14 cellular contexts compared by ENCODE assay signal in the genomic region with DNA sequence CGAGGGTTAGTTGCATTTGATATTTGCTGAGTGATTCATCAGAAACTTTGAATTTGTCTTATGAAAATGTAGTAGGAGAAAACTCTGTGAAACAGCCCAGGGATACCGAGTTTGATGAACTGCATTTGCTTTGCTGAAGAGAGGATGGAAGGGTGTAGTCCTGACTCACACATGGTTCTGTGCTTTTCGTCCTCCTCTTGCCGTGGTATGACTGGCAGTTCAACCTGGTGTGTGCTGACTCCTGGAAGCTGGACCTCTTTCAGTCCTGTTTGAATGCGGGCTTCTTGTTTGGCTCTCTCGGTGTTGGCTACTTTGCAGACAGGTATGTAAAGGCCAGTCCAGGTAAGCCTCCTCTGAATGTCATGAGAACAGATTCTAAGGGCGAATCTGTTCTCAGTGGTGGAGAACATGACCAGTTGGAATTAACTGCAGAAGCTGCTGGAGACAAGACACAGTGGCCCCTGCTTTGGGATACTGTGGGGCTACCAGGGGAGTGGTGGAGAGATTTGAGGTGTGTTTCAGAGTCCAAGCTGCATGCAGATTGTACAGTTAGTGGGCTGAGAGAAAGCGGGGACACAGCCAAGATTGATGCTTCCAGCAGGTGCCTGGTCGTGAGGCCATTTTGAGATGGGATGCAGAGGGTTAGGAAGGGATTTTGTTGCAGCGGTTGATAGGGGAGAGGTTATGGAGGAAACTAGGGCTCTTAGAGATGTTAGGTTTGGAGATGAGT. TPM values are rescaled to one million over a fixed set of nuclear protein-coding genes. Genes with fewer than 3 reads are reported as not detected.
DNase-seq lines count a peak whose midpoint lies in the region; ATAC-seq and TF ChIP-seq lines count a peak whose summit lies in the region.
"Had no signal": no experiment of that assay in that cellular context is flagged by ENCODE, and none has a peak within 500 bp of the region (broad histone marks: within the 10 kb centered on the region; RNA-seq: fewer than 3 reads in every experiment).

No MANE protein-coding gene starts in this region.

- no peak for TF ChIP-seq POLR2A in spleen (IDR thresholded peaks at IDR 0.05)

- no peak for DNase-seq in activated T-cell treated with anti-CD3 and anti-CD28 coated beads, Interleukin-2, amount 50 U/mL, for 4 hours
- DNase-seq in activated T-cell treated with anti-CD3 and anti-CD28 coated beads, Interleukin-2, amount 50 U/mL, for 72 hours, result no peak
- DNase-seq in GM10266 (ENCODE audit: extremely low spot score) (peak; percentile 7), endothelial cell (ENCODE audit: low spot score) (no peak), spleen (peak; percentile 12), pons (ENCODE audit: low spot score) (no peak)
- DNase-seq: C1 segment of cervical spinal cord, NCI-H1105, NCI-H2081, NCI-H2171 treated with DMSO at 0.1 percent for 48 hours, NCI-H446 treated with DMSO at 0.1 percent for 48 hours, Peyer's patch had no signal

- H3K4me3 ChIP-seq in spleen, result no peak overlapping the region
- H3K4me3 ChIP-seq: K562, Peyer's patch had no signal

- TF ChIP-seq CTCF in GM10266 (IDR thresholded peaks at IDR 0.05; ENCODE audit: control insufficient read depth, insufficient read depth, low read depth, missing control alignments) (no peak), endothelial cell (IDR thresholded peaks at IDR 0.05; ENCODE audit: unreplicated experiment) (no peak), spleen (IDR thresholded peaks at IDR 0.05 in 8 of 11, conservative IDR thresholded peaks at IDR 0.05 in 3 of 11) (no peak)

- H3K36me3 ChIP-seq in spleen, result peaks cover 0 to 6% (median 0%) of the 10 kb centered on the region in 6 donors
- H3K36me3 ChIP-seq: Peyer's patch had no signal

- no peaks in the 10 kb centered on the region for H3K9me3 ChIP-seq in spleen
- H3K9me3 ChIP-seq: Peyer's patch had no signal

- no peak overlapping the region for H3K27ac ChIP-seq in spleen
- H3K27ac ChIP-seq: Peyer's patch had no signal

- peak overlapping the region; percentile 2 for H3K4me3 Mint-ChIP-seq in activated T-cell treated with anti-CD3 and anti-CD28 coated beads, Interleukin-2, amount 50 U/mL, for 4 hours
- no peak overlapping the region for H3K4me3 Mint-ChIP-seq in activated T-cell treated with anti-CD3 and anti-CD28 coated beads, Interleukin-2, amount 50 U/mL, for 72 hours
- no peak overlapping the region for H3K4me3 Mint-ChIP-seq in endothelial cell (ENCODE audit: unreplicated experiment)

- no peak overlapping the region for H3K27ac Mint-ChIP-seq in activated T-cell treated with anti-CD3 and anti-CD28 coated beads, Interleukin-2, amount 50 U/mL, for 72 hours
- peak overlapping the region; percentile 33 for H3K27ac Mint-ChIP-seq in endothelial cell (ENCODE audit: unreplicated experiment)

- WGBS in spleen, 5 donors, result 87 to 95% (median 93%) methylated on average over 10 of the region's 10 CpGs

- no peaks in the 10 kb centered on the region for H3K9me3 Mint-ChIP-seq in activated T-cell treated with anti-CD3 and anti-CD28 coated beads, Interleukin-2, amount 50 U/mL, for 4 hours
- no peaks in the 10 kb centered on the region for H3K9me3 Mint-ChIP-seq in activated T-cell treated with anti-CD3 and anti-CD28 coated beads, Interleukin-2, amount 50 U/mL, for 72 hours
- no peaks in the 10 kb centered on the region for H3K9me3 Mint-ChIP-seq in endothelial cell (ENCODE audit: unreplicated experiment)

- intact Hi-C loops in spleen (cut with DNase I; ENCODE audit: low total_unique reads), result loop anchor here (10.0 kb wide), 1 partner anchor 405 kb away; no protein-coding TSS in a partner anchor

- H3K4me1 ChIP-seq in spleen, result no peaks in the 10 kb centered on the region

- no peaks in the 10 kb centered on the region for H3K27me3 ChIP-seq in spleen (replicated peaks in 1 of 7)
- H3K27me3 ChIP-seq: Peyer's patch had no signal

- H3K4me1 Mint-ChIP-seq in activated T-cell treated with anti-CD3 and anti-CD28 coated beads, Interleukin-2, amount 50 U/mL, for 4 hours (ENCODE audit: low read depth), result peaks cover 3% of the 10 kb centered on the region
- H3K4me1 Mint-ChIP-seq in activated T-cell treated with anti-CD3 and anti-CD28 coated beads, Interleukin-2, amount 50 U/mL, for 72 hours (ENCODE audit: low read depth), result peaks cover 7% of the 10 kb centered on the region
- peaks cover 5% of the 10 kb centered on the region for H3K4me1 Mint-ChIP-seq in endothelial cell (ENCODE audit: unreplicated experiment)

- H3K36me3 Mint-ChIP-seq in activated T-cell treated with anti-CD3 and anti-CD28 coated beads, Interleukin-2, amount 50 U/mL, for 4 hours (ENCODE audit: insufficient read depth), result no peaks in the 10 kb centered on the region
- no peaks in the 10 kb centered on the region for H3K36me3 Mint-ChIP-seq in activated T-cell treated with anti-CD3 and anti-CD28 coated beads, Interleukin-2, amount 50 U/mL, for 72 hours (ENCODE audit: insufficient read depth in 2 of 2)
- peaks cover 6% of the 10 kb centered on the region for H3K36me3 Mint-ChIP-seq in endothelial cell (ENCODE audit: low read depth, unreplicated experiment)

- H3K27me3 Mint-ChIP-seq in activated T-cell treated with anti-CD3 and anti-CD28 coated beads, Interleukin-2, amount 50 U/mL, for 4 hours (ENCODE audit: low read depth), result no peaks in the 10 kb centered on the region
- H3K27me3 Mint-ChIP-seq in activated T-cell treated with anti-CD3 and anti-CD28 coated beads, Interleukin-2, amount 50 U/mL, for 72 hours (ENCODE audit: low read depth), result no peaks in the 10 kb centered on the region
- H3K27me3 Mint-ChIP-seq in endothelial cell (ENCODE audit: unreplicated experiment), result peaks cover 6% of the 10 kb centered on the region

- no peak for ATAC-seq in activated T-cell treated with anti-CD3 and anti-CD28 coated beads, Interleukin-2, amount 50 U/mL, for 4 hours
- ATAC-seq in activated T-cell treated with anti-CD3 and anti-CD28 coated beads, Interleukin-2, amount 50 U/mL, for 72 hours (replicated peaks in 1 of 2), result no peak
- ATAC-seq in GM18520 (IDR thresholded peaks at IDR 0.05; ENCODE audit: unreplicated experiment), result no peak
- ATAC-seq: K562 had no signal

RNA-seq across cellular contexts. Expression of a gene that starts 8.4 kb away (rescaled TPM):
- total RNA-seq in activated T-cell treated with anti-CD3 and anti-CD28 coated beads, Interleukin-2, amount 50 U/mL, for 4 hours, result 1 to 10 TPM; 1.7 to 7.0 (median 4.3) TPM
- 1 to 10 TPM; 1.5 to 2.4 TPM for total RNA-seq in activated T-cell treated with anti-CD3 and anti-CD28 coated beads, Interleukin-2, amount 50 U/mL, for 72 hours
- total RNA-seq in endothelial cell (ENCODE audit: unreplicated experiment), result 2.7 TPM
- 1 to 10 TPM; 2.4 to 6.1 (median 4.6) TPM for total RNA-seq in spleen
- polyA plus RNA-seq in spleen, result 1 to 10 TPM in 2 of 3 donors, under 1 TPM in 1; 0.23 to 2.8 (median 1.3) TPM

Comparison
In these comparisons a context has a peak if more than half of its experiments do, and no peak if none do; other contexts are left out.
1. DNase-seq: peak in GM10266 (single experiment) and spleen (single experiment); none in activated T-cell treated with anti-CD3 and anti-CD28 coated beads, Interleukin-2, amount 50 U/mL, for 4 hours (single experiment), activated T-cell treated with anti-CD3 and anti-CD28 coated beads, Interleukin-2, amount 50 U/mL, for 72 hours (0 of 2), endothelial cell (single experiment) and pons (single experiment).